8 cellular contexts compared by ENCODE assay signal in genomic region chr1:52142220-52143153, GRCh38. TPM values are rescaled to one million over a fixed set of nuclear protein-coding genes. Genes with fewer than 3 reads are reported as not detected.
DNase-seq lines count a peak whose midpoint lies in the region; ATAC-seq and TF ChIP-seq lines count a peak whose summit lies in the region.

No MANE protein-coding gene starts in this region.

- H3K4me1 ChIP-seq in CD8-positive, alpha-beta T cell (ENCODE audit: insufficient read depth, low read length): peaks cover 21% of the 10 kb centered on the region
- H3K4me1 ChIP-seq in Peyer's patch (peaks cover 0 to 32% (median 2%) of the 10 kb centered on the region in 4 donors), ovary (ENCODE audit: insufficient read depth) (peaks cover 5% of the 10 kb centered on the region)

- H3K4me1 Mint-ChIP-seq in CD8-positive, alpha-beta T cell (ENCODE audit: low read depth): peaks cover 44% of the 10 kb centered on the region
- H3K4me1 Mint-ChIP-seq in activated naive CD8-positive, alpha-beta T cell (ENCODE audit: low read depth): peaks cover 42% of the 10 kb centered on the region

- CTCF ChIA-PET in CD8-positive, alpha-beta T cell (lab: Charles Lee): interaction anchor here (0.6 to 1.2 kb wide), 4 partner anchors 9 to 151 kb away, joined by 3 to 4 read pairs (median 4); no protein-coding TSS in a partner anchor

- H3K4me3 ChIP-seq in CD8-positive, alpha-beta T cell (ENCODE audit: low read depth, low read length): peak overlapping the region; percentile 66
- H3K4me3 ChIP-seq in Peyer's patch (peak overlapping the region; percentile 69 to 97 (median 82)), ovary (peak overlapping the region; percentile 86)

- TF ChIP-seq POLR2A in Peyer's patch (IDR thresholded peaks at IDR 0.05): no peak
- TF ChIP-seq POLR2A in ovary (IDR thresholded peaks at IDR 0.05): no peak

- peaks cover 4% of the 10 kb centered on the region for H3K36me3 Mint-ChIP-seq in CD8-positive, alpha-beta T cell
- H3K36me3 Mint-ChIP-seq in activated naive CD8-positive, alpha-beta T cell: no peaks in the 10 kb centered on the region

- POLR2A ChIA-PET in CD8-positive, alpha-beta T cell (lab: Charles Lee): interaction anchor here (0.7 kb wide), 1 partner anchor 138 kb away, joined by 3 read pairs; no protein-coding TSS in a partner anchor

- WGBS in ovary, 3 donors: 0 to 1% (median 0%) methylated on average over 35 to 79 of the region's 79 CpGs

- intact Hi-C loops in CD8-positive, alpha-beta T cell (cut with DNase I, micrococcal nuclease): loop anchor here (1.0 to 10.0 kb wide), 7 partner anchors 86 to 602 kb away; partner anchors contain the start of genes CC2D1B (in 2 of the 2), ORC1 (in 2 of the 2), PRPF38A (in 2 of the 2) and BTF3L4 (in 1 of the 2)
- intact Hi-C loops in Right ventricle myocardium superior (cut with DNase I): loop anchor here (2.0 kb wide), 1 partner anchor 154 kb away; no protein-coding TSS in a partner anchor
- intact Hi-C loops in ovary (cut with DNase I): no loop called here

- H3K9me3 ChIP-seq in CD8-positive, alpha-beta T cell (ENCODE audit: low read length): no peaks in the 10 kb centered on the region
- H3K9me3 ChIP-seq in Peyer's patch (no peaks in the 10 kb centered on the region), ovary (no peaks in the 10 kb centered on the region)

- TF ChIP-seq CTCF in CD8-positive, alpha-beta T cell (IDR thresholded peaks at IDR 0.05): no peak
- no peak for TF ChIP-seq CTCF in Peyer's patch (IDR thresholded peaks at IDR 0.05)
- TF ChIP-seq CTCF in ovary (IDR thresholded peaks at IDR 0.05): peak in 2 of 3 donors; percentile 40 to 56

- H3K27ac ChIP-seq in CD8-positive, alpha-beta T cell (ENCODE audit: low read depth, low read length): peak overlapping the region; percentile 49
- H3K27ac ChIP-seq in Peyer's patch (peak overlapping the region; percentile 79 to 92 (median 89)), ovary (peak overlapping the region; percentile 98 to 100)

- H3K27ac Mint-ChIP-seq in CD8-positive, alpha-beta T cell: peak overlapping the region; percentile 91
- H3K27ac Mint-ChIP-seq in activated naive CD8-positive, alpha-beta T cell: peak overlapping the region; percentile 82

- no peaks in the 10 kb centered on the region for H3K27me3 ChIP-seq in CD8-positive, alpha-beta T cell (ENCODE audit: insufficient read depth, low read length)
- H3K27me3 ChIP-seq in Peyer's patch (no peaks in the 10 kb centered on the region), ovary (no peaks in the 10 kb centered on the region)

- no peaks in the 10 kb centered on the region for H3K36me3 ChIP-seq in CD8-positive, alpha-beta T cell (ENCODE audit: insufficient read depth, low read length)
- no peaks in the 10 kb centered on the region for H3K36me3 ChIP-seq in Peyer's patch
- H3K36me3 ChIP-seq in ovary: no peaks in the 10 kb centered on the region

- no peak for TF ChIP-seq EP300 in ovary (IDR thresholded peaks at IDR 0.05)

- peak in 5 of 7 experiments; percentile 5 to 26 (median 16) for DNase-seq in CD8-positive, alpha-beta T cell
- DNase-seq in Peyer's patch: peak; percentile 20 to 76 (median 56)
- DNase-seq in Right ventricle myocardium superior: peak; percentile 58
- peak; percentile 32 to 67 (median 53) for DNase-seq in ovary
- DNase-seq in NK-92 (lab: John Stamatoyannopoulos, UW; ENCODE audit: unreplicated experiment): no peak

- H3K9me3 Mint-ChIP-seq in CD8-positive, alpha-beta T cell: no peaks in the 10 kb centered on the region
- no peaks in the 10 kb centered on the region for H3K9me3 Mint-ChIP-seq in activated naive CD8-positive, alpha-beta T cell (ENCODE audit: low read depth)

- H3K4me3 Mint-ChIP-seq in CD8-positive, alpha-beta T cell: peak overlapping the region; percentile 92
- peak overlapping the region; percentile 90 for H3K4me3 Mint-ChIP-seq in activated naive CD8-positive, alpha-beta T cell

- peak; percentile 43 for ATAC-seq in CD8-positive, alpha-beta T cell
- ATAC-seq in GM19395 (IDR thresholded peaks at IDR 0.05; ENCODE audit: unreplicated experiment) (peak; percentile 52), HG03521 (IDR thresholded peaks at IDR 0.05; ENCODE audit: unreplicated experiment) (peak; percentile 36), Right ventricle myocardium superior (ENCODE audit: poor library complexity) (peak; percentile 73)

- H3K27me3 Mint-ChIP-seq in CD8-positive, alpha-beta T cell (ENCODE audit: low read depth): no peaks in the 10 kb centered on the region
- H3K27me3 Mint-ChIP-seq in activated naive CD8-positive, alpha-beta T cell: no peaks in the 10 kb centered on the region

RNA-seq across cellular contexts. Expression of gene ZFYVE9, which starts 0.6 kb away (rescaled TPM):
- 1 to 10 TPM; 5.9 to 6.3 TPM for total RNA-seq in CD8-positive, alpha-beta T cell
- 10 to 100 TPM; 21.6 to 36.3 (median 25.4) TPM for total RNA-seq in Peyer's patch
- total RNA-seq in Right ventricle myocardium superior: 18.4 TPM
- 10 to 100 TPM; 28.0 to 40.8 (median 34.1) TPM for total RNA-seq in ovary
- 10 to 100 TPM; 12.9 to 28.0 TPM for polyA plus RNA-seq in ovary

Comparison
In these comparisons a context has a peak if more than half of its experiments do, and no peak if none do; other contexts are left out.
1. H3K27ac ChIP-seq: peak in every context shown above with its lines; median percentile 99 in ovary; 89 in Peyer's patch; 49 in CD8-positive, alpha-beta T cell.
2. CTCF ChIP-seq: peak in ovary (2 of 3); none in CD8-positive, alpha-beta T cell (single experiment) and Peyer's patch (0 of 6).
3. intact Hi-C loops: an anchor here in CD8-positive, alpha-beta T cell (1.0 to 10.0 kb wide) and Right ventricle myocardium superior (2.0 kb wide); none called in ovary.
4. Peak in every context shown above with its lines, with median percentiles within 50 percentile points of each other: ATAC-seq and H3K4me3 ChIP-seq.